2 cellular contexts compared by ENCODE assay signal in genomic region chr13:43266953-43267615, GRCh38.
TF ChIP-seq lines count a peak whose summit lies in the region.

No MANE protein-coding gene starts in this region.

TF ChIP-seq in A549, 52 proteins besides CTCF, POLR2A, EP300 and RAD21:
- TF ChIP-seq MAFK (IDR thresholded peaks at IDR 0.05; ENCODE audit: partially characterized antibody) (no peak), REST (IDR thresholded peaks at IDR 0.05) (no peak), USF2 (IDR thresholded peaks at IDR 0.05) (no peak), NFE2L2 (conservative IDR thresholded peaks at IDR 0.05; ENCODE audit: low read length) (no peak), SREBF2 (IDR thresholded peaks at IDR 0.05) (no peak), ELK1 (IDR thresholded peaks at IDR 0.05; ENCODE audit: low read depth, low read length) (no peak), RCOR1 (IDR thresholded peaks at IDR 0.05; ENCODE audit: low read depth, low read length) (no peak), HEYL (CRISPR knock-in tag; IDR thresholded peaks at IDR 0.05) (no peak)

TF ChIP-seq in neural cell, 6 proteins besides CTCF, POLR2A, EP300 and RAD21:
- TF ChIP-seq EZH2 (IDR thresholded peaks at IDR 0.05; ENCODE audit: borderline replicate concordance, insufficient read depth, low read length, poor library complexity, severe bottlenecking) (no peak), MXI1 (conservative IDR thresholded peaks at IDR 0.05; ENCODE audit: poor library complexity, severe bottlenecking) (no peak), TAF1 (IDR thresholded peaks at IDR 0.05; ENCODE audit: low read depth) (no peak)
